34 cellular contexts compared by ENCODE assay signal in the genomic region with DNA sequence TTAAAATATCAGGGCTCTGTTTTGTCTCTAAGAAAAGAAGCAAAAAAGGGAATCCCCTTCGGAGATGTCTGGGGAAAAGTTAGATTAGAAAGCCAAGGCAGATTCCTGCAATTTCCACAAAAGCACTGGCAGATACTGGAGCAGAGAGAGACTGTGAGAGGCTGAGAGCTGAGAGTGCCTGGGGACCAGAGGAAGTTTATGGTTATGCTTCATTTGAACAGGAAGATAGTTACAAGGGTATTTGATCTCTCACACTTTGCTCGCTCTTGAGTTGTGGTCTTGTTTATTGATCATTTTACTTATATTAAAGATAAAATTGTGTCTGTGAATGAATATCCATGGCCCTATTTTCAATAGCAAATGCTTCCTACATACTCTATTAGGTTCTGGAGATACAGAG. TPM values are rescaled to one million over a fixed set of nuclear protein-coding genes. Genes with fewer than 3 reads are reported as not detected.
"Had no signal": no experiment of that assay in that cellular context is flagged by ENCODE, and none has a peak within 500 bp of the region (broad histone marks: within the 10 kb centered on the region; RNA-seq: fewer than 3 reads in every experiment).

No MANE protein-coding gene starts in this region.

- ATAC-seq: foreskin keratinocyte; gastroesophageal sphincter; heart left ventricle; left lobe of liver; mucosa of descending colon; naive thymus-derived CD4-positive, alpha-beta T cell; psoas muscle; right cardiac atrium; stimulated activated memory B cell treated with anti-CD40 and anti-IgM and Interleukin-4, amounts not matched to agents 10 μg/mL and 1 μg/mL and 100 μg/mL, for 72 hours; stimulated activated naive CD8-positive, alpha-beta T cell treated with anti-CD3 and anti-CD28 coated beads, Interleukin-15, Interleukin-2, amounts not matched to agents 100 U/mL and 50 U/mL, for 24 hours had no signal

- H3K4me3 ChIP-seq: colonic mucosa, esophagus muscularis mucosa, gastroesophageal sphincter, heart left ventricle, hepatocyte, lung, mucosa of descending colon, ovary, psoas muscle, sigmoid colon, spleen, upper lobe of left lung had no signal

- H2AFZ ChIP-seq: hepatocyte had no signal

- H3K27me3 Mint-ChIP-seq: dendritic cell treated with granulocyte-macrophage colony-stimulating factor and Interleukin-4, amounts not matched to agents 40 ng/mL and 50 ng/mL, for 4 days; stimulated activated memory B cell treated with anti-CD40 and anti-IgM and Interleukin-4, amounts not matched to agents 10 μg/mL and 1 μg/mL and 100 μg/mL, for 72 hours had no signal

- H3K27ac Mint-ChIP-seq: dendritic cell treated with granulocyte-macrophage colony-stimulating factor and Interleukin-4, amounts not matched to agents 40 ng/mL and 50 ng/mL, for 4 days; endodermal cell; mesothelial cell of epicardium; nephron; stimulated activated memory B cell treated with anti-CD40 and anti-IgM and Interleukin-4, amounts not matched to agents 10 μg/mL and 1 μg/mL and 100 μg/mL, for 72 hours had no signal

- H3K27ac ChIP-seq: colonic mucosa, esophagus muscularis mucosa, foreskin keratinocyte, gastroesophageal sphincter, heart left ventricle, hepatocyte, ovary, psoas muscle, sigmoid colon, upper lobe of left lung had no signal

- H3K4me3 Mint-ChIP-seq: dendritic cell treated with granulocyte-macrophage colony-stimulating factor and Interleukin-4, amounts not matched to agents 40 ng/mL and 50 ng/mL, for 4 days; endodermal cell; mesothelial cell of epicardium; nephron; stimulated activated memory B cell treated with anti-CD40 and anti-IgM and Interleukin-4, amounts not matched to agents 10 μg/mL and 1 μg/mL and 100 μg/mL, for 72 hours had no signal

- H3K79me2 ChIP-seq: hepatocyte had no signal

- H3K36me3 Mint-ChIP-seq: stimulated activated memory B cell treated with anti-CD40 and anti-IgM and Interleukin-4, amounts not matched to agents 10 μg/mL and 1 μg/mL and 100 μg/mL, for 72 hours had no signal

- H3K9me3 ChIP-seq: colonic mucosa, esophagus muscularis mucosa, mucosa of descending colon, ovary, psoas muscle, sigmoid colon, upper lobe of left lung had no signal

- H3K4me2 ChIP-seq: hepatocyte had no signal

- H3K27me3 ChIP-seq: colonic mucosa, esophagus muscularis mucosa, gastroesophageal sphincter, heart left ventricle, hepatocyte, ovary, sigmoid colon, spleen, upper lobe of left lung had no signal

- DNase-seq: colonic mucosa; effector CD8-positive, alpha-beta T cell; endodermal cell; foreskin keratinocyte; heart left ventricle; kidney; mesenchymal stem cell; mucosa of descending colon; occipital lobe; ovary; posterior cingulate gyrus; psoas muscle; right cardiac atrium; sigmoid colon; spleen; stimulated activated CD4-positive, alpha-beta T cell treated with anti-CD3 and anti-CD28 coated beads, Interleukin-4, amount 100 ng/mL, for 4 hours; stimulated activated naive CD8-positive, alpha-beta T cell treated with anti-CD3 and anti-CD28 coated beads, Interleukin-15, Interleukin-2, amounts not matched to agents 100 U/mL and 50 U/mL, for 24 hours; substantia nigra; upper lobe of left lung had no signal

- H3K4me1 ChIP-seq: colonic mucosa, esophagus muscularis mucosa, foreskin keratinocyte, gastroesophageal sphincter, heart left ventricle, psoas muscle, sigmoid colon, upper lobe of left lung had no signal

- H3K4me1 Mint-ChIP-seq: mesothelial cell of epicardium; nephron; stimulated activated memory B cell treated with anti-CD40 and anti-IgM and Interleukin-4, amounts not matched to agents 10 μg/mL and 1 μg/mL and 100 μg/mL, for 72 hours had no signal

- H3K36me3 ChIP-seq: colonic mucosa, esophagus muscularis mucosa, gastroesophageal sphincter, heart left ventricle, ovary, sigmoid colon, spleen, upper lobe of left lung had no signal

RNA-seq across cellular contexts. Expression of a gene that starts 32.8 kb away (rescaled TPM):
- total RNA-seq: chondrocyte; colonic mucosa; endodermal cell; epithelial cell of proximal tubule; esophagus muscularis mucosa; fibroblast of lung; foreskin keratinocyte; gastroesophageal sphincter; left lobe of liver; liver; mucosa of descending colon; naive thymus-derived CD4-positive, alpha-beta T cell; psoas muscle; renal cortical epithelial cell; sigmoid colon; spleen had no signal
- polyA plus RNA-seq: fibroblast of lung; foreskin keratinocyte; hepatocyte; liver; naive thymus-derived CD4-positive, alpha-beta T cell; psoas muscle; sigmoid colon had no signal
